Comparison of ENCODE assay signal across 1 cellular context in genomic region chr2:25877431-25878360, GRCh38.
TF ChIP-seq lines count a peak whose summit lies in the region.

No MANE protein-coding gene starts in this region.

TF ChIP-seq in HepG2, 621 proteins besides CTCF, POLR2A, EP300 and RAD21 (continued from another document and continues in another):
- TF ChIP-seq THAP11 (CRISPR knock-in tag; IDR thresholded peaks at IDR 0.05) (peak; percentile 97), ARID4A (CRISPR knock-in tag; IDR thresholded peaks at IDR 0.05; ENCODE audit: borderline replicate concordance) (peak; percentile 60; the same call in 1 of the 2 replicates), ZNF761 (CRISPR knock-in tag; conservative IDR thresholded peaks at IDR 0.05) (peak; percentile 80), AHR (CRISPR knock-in tag; IDR thresholded peaks at IDR 0.05) (no peak), ELF3 (CRISPR knock-in tag; IDR thresholded peaks at IDR 0.05) (peak; percentile 31), SNAPC2 (CRISPR knock-in tag; IDR thresholded peaks at IDR 0.05) (no peak), NRL (CRISPR knock-in tag; IDR thresholded peaks at IDR 0.05; ENCODE audit: borderline replicate concordance) (peak; percentile 95), CREM (IDR thresholded peaks at IDR 0.05) (peak; percentile 71), CREM (CRISPR knock-in tag; IDR thresholded peaks at IDR 0.05) (no peak), LRRFIP1 (CRISPR knock-in tag; conservative IDR thresholded peaks at IDR 0.05) (no peak), ZBTB40 (IDR thresholded peaks at IDR 0.05) (no peak), ZBTB40 (CRISPR knock-in tag; IDR thresholded peaks at IDR 0.05) (peak; percentile 80; the same call in 1 of the 2 replicates), KLF6 (CRISPR knock-in tag; IDR thresholded peaks at IDR 0.05) (no peak), SRSF9 (IDR thresholded peaks at IDR 0.05; ENCODE audit: borderline replicate concordance, insufficient read depth, low read depth, low read length, poor library complexity, severe bottlenecking) (no peak), MZF1 (CRISPR knock-in tag; IDR thresholded peaks at IDR 0.05; ENCODE audit: borderline replicate concordance) (no peak), ARID3A (IDR thresholded peaks at IDR 0.05; ENCODE audit: low read depth, low read length) (no peak), BRCA1 (CRISPR knock-in tag; IDR thresholded peaks at IDR 0.05) (no peak), ZNF234 (CRISPR knock-in tag; conservative IDR thresholded peaks at IDR 0.05) (no peak), KAT7 (CRISPR knock-in tag; IDR thresholded peaks at IDR 0.05; ENCODE audit: borderline replicate concordance) (peak; percentile 72; the same call in 1 of the 2 replicates), ZNF850 (CRISPR knock-in tag; conservative IDR thresholded peaks at IDR 0.05) (no peak), TRIM22 (IDR thresholded peaks at IDR 0.05) (no peak), E2F2 (CRISPR knock-in tag; IDR thresholded peaks at IDR 0.05; ENCODE audit: borderline replicate concordance) (no peak), MTERF4 (CRISPR knock-in tag; IDR thresholded peaks at IDR 0.05) (no peak; the same call in 1 of the 2 replicates), ZNF605 (CRISPR knock-in tag; IDR thresholded peaks at IDR 0.05) (peak; percentile 88), TCF12 (IDR thresholded peaks at IDR 0.05) (no peak), TCF12 (CRISPR knock-in tag; IDR thresholded peaks at IDR 0.05) (peak; percentile 81; the same call in 1 of the 2 replicates), GMEB1 (CRISPR knock-in tag; IDR thresholded peaks at IDR 0.05; ENCODE audit: borderline replicate concordance) (peak; percentile 45; the same call in 1 of the 2 replicates), DR1 (CRISPR knock-in tag; IDR thresholded peaks at IDR 0.05) (no peak), ZFP36L1 (CRISPR knock-in tag; IDR thresholded peaks at IDR 0.05) (peak; percentile 57), RARG (CRISPR knock-in tag; IDR thresholded peaks at IDR 0.05; ENCODE audit: low read depth) (no peak), CHD4 (IDR thresholded peaks at IDR 0.05; ENCODE audit: borderline replicate concordance, low read length) (no peak; the same call in 1 of the 2 replicates), MIXL1 (CRISPR knock-in tag; IDR thresholded peaks at IDR 0.05) (0 out of 2 replicates have a peak, but pooled peaks have one; percentile 4)
